Comparison of ENCODE assay signal across 34 cellular contexts in genomic region chr20:61535536-61535935, GRCh38.
"Had no signal": no experiment of that assay in that cellular context is flagged by ENCODE, and none has a peak within 500 bp of the region (broad histone marks: within the 10 kb centered on the region; RNA-seq: fewer than 3 reads in every experiment).

No MANE protein-coding gene starts in this region.

- H3K27me3 ChIP-seq: MG63 had no signal

- DNase-seq: Karpas-422, Kasumi-1, KG1, MG63, MM.1S, MV-4-11, NCI-H1048, NCI-H1092, NCI-H1092 treated with DMSO at 0.1 percent for 48 hours, NCI-H1105, NCI-H1105 treated with DMSO at 0.1 percent for 48 hours, NCI-H1417, NCI-H1417 treated with DMSO at 0.1 percent for 48 hours, NCI-H1436, NCI-H146, NCI-H1694, NCI-H1694 treated with DMSO at 0.1 percent for 48 hours, NCI-H187, NCI-H187 treated with DMSO at 0.1 percent for 48 hours, NCI-H2029, NCI-H2029 treated with DMSO at 0.1 percent for 48 hours, NCI-H2081, NCI-H2081 treated with DMSO at 0.1 percent for 48 hours, NCI-H2107, NCI-H2171, NCI-H2171 treated with DMSO at 0.1 percent for 48 hours, NCI-H2227 treated with DMSO at 0.1 percent for 48 hours, NCI-H226, NCI-H345, NCI-H446, NCI-H446 treated with DMSO at 0.1 percent for 48 hours, NCI-H510A, NCI-H510A treated with DMSO at 0.1 percent for 48 hours had no signal

- H3K9ac ChIP-seq: KMS-11 had no signal

- H3K4me3 ChIP-seq: MG63 had no signal

- H3K9me3 ChIP-seq: MG63 had no signal

- H3K4me2 ChIP-seq: KMS-11 had no signal

- H3K36me3 ChIP-seq: MG63 had no signal

- H3K27ac ChIP-seq: KMS-11 had no signal
